ENCODE assay signal across 17 cellular contexts in the genomic region with DNA sequence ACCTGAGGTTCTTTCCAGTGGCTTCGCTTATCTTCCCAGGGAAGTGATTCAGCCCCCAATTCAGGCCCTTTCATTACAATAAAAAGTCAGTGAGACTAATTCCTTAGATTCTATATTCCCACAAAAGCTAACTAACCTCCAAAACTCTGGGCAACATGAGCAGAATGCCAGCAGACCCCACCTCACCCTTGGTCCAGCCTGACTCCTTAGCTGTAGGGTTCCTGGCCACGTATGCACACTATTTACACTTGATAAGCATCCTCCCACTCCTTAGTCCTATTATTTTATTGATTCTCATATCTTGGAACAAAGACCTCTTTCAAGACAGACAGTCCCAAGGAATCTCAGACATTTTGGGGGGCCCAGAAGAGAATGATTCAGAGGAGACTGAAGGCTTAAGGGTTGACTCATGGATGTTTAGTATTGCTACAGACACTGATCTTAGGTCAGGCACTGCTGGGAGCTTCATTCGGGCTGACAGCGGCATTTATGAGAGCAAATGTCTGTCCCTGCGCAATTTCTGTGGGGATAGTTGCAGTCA.
DNase-seq lines count a peak whose midpoint lies in the region; ATAC-seq and TF ChIP-seq lines count a peak whose summit lies in the region.
"Had no signal": no experiment of that assay in that cellular context is flagged by ENCODE, and none has a peak within 500 bp of the region (broad histone marks: within the 10 kb centered on the region; RNA-seq: fewer than 3 reads in every experiment).

No MANE protein-coding gene starts in this region.

- peaks cover 5% of the 10 kb centered on the region; the same call in 1 of the 2 replicates for H4K20me1 ChIP-seq in IMR-90 (ENCODE audit: insufficient read depth, low read length)

- peak overlapping the region; percentile 98 for H2AK5ac ChIP-seq in IMR-90 (ENCODE audit: low read depth, low read length)

- H2BK15ac ChIP-seq in IMR-90 (ENCODE audit: low read depth, low read length): peak overlapping the region; percentile 61; the same call in 2 of the 3 replicates

- ATAC-seq in IMR-90 (ENCODE audit: low read depth) (peak; percentile 86), GM19397 (IDR thresholded peaks at IDR 0.05; ENCODE audit: unreplicated experiment) (no peak)
- ATAC-seq: activated CD8-positive, alpha-beta memory T cell treated with anti-CD3 and anti-CD28 coated beads, Interleukin-2, amount 10 ng/mL, durations not matched to agents 7 days and 5 days; stimulated activated effector memory CD8-positive, alpha-beta T cell treated with anti-CD3 and anti-CD28 coated beads, Interleukin-12 subunit alpha, Interleukin-12 subunit beta, amount 100 ng/mL, for 72 hours had no signal

- peaks cover 34% of the 10 kb centered on the region for H3K4me1 ChIP-seq in IMR-90 (ENCODE audit: control insufficient read depth, insufficient read depth, low read length)

- peak overlapping the region; percentile 99 for H4K91ac ChIP-seq in IMR-90 (ENCODE audit: insufficient read depth, low read depth, low read length)

- H3K9me1 ChIP-seq in IMR-90 (ENCODE audit: insufficient read depth, low read length): peaks cover 33% of the 10 kb centered on the region

- H2BK120ac ChIP-seq in IMR-90 (ENCODE audit: low read depth, low read length): peak overlapping the region; percentile 99

- no peaks in the 10 kb centered on the region for H3K9me3 ChIP-seq in IMR-90 (ENCODE audit: control insufficient read depth, insufficient read depth, low read length)

- CTCF ChIA-PET in IMR-90 (lab: Yijun Ruan, JAX): interaction anchor here (0.7 to 1.1 kb wide), 3 partner anchors 14 to 61 kb away, joined by 3 read pairs; no protein-coding TSS in a partner anchor

- peak overlapping the region; percentile 98 for H4K5ac ChIP-seq in IMR-90 (ENCODE audit: low read depth, low read length)

- H3K27me3 ChIP-seq in IMR-90 (ENCODE audit: control insufficient read depth, insufficient read depth, low read length): no peaks in the 10 kb centered on the region

- H3K23ac ChIP-seq in IMR-90 (ENCODE audit: low read depth, low read length): peak overlapping the region; percentile 97

- peak overlapping the region; percentile 96 for H3K27ac ChIP-seq in IMR-90 (ENCODE audit: insufficient read depth, low read length)

- peaks cover 15 to 51% of the 10 kb centered on the region in 2 experiments for H3K79me1 ChIP-seq in IMR-90 (ENCODE audit: low read depth in 1 of 2, low read length in 2 of 2)

- DNase-seq in AG09309 (ENCODE audit: low read depth) (peak; percentile 79), IMR-90 (peak; percentile 96), astrocyte of the spinal cord (ENCODE audit: low read depth, low spot score) (peak; percentile 78), iris pigment epithelial cell (ENCODE audit: low read depth) (peak; percentile 92), NCI-H1694 (lab: John Stamatoyannopoulos, UW) (no peak), NCI-H1694 treated with DMSO at 0.1 percent for 48 hours (lab: John Stamatoyannopoulos, UW) (no peak), NCI-H82 treated with DMSO at 0.1 percent for 48 hours (lab: John Stamatoyannopoulos, UW; ENCODE audit: unreplicated experiment) (no peak)
- DNase-seq: activated CD8-positive, alpha-beta memory T cell treated with anti-CD3 and anti-CD28 coated beads, Interleukin-2, amount 10 ng/mL, durations not matched to agents 7 days and 5 days; activated naive CD4-positive, alpha-beta T cell treated with anti-CD3 and anti-CD28 coated beads, Interleukin-2, amount 50 U/mL, for 16 hours; dermis blood vessel endothelial cell; left cardiac atrium; naive B cell; NCI-H1105 treated with DMSO at 0.1 percent for 48 hours; NCI-H510A treated with DMSO at 0.1 percent for 48 hours; stimulated activated CD4-positive, alpha-beta T cell treated with anti-CD3 and anti-CD28 coated beads, Interleukin-4, amount 100 ng/mL, for 1 hour had no signal

- intact Hi-C loops in IMR-90 (cut with micrococcal nuclease): loop anchor here (1.0 to 2.0 kb wide), 2 partner anchors 21 to 29 kb away; no protein-coding TSS in a partner anchor

- peak; percentile 2; the same call in 1 of the 2 replicates for TF ChIP-seq RAD21 in IMR-90 (IDR thresholded peaks at IDR 0.05; ENCODE audit: low read length)

- POLR2A ChIA-PET in IMR-90 (lab: Charles Lee; ENCODE audit: unreplicated experiment): interaction anchor here (0.6 kb wide), 1 partner anchor 33 kb away, joined by 3 read pairs; no protein-coding TSS in a partner anchor

- peak overlapping the region; percentile 98 for H2BK20ac ChIP-seq in IMR-90 (ENCODE audit: low read depth, low read length)

- in situ Hi-C loops in IMR-90 (cut with MboI; ENCODE audit: low sequenced_read_pairs): no loop called here
- in situ Hi-C loops in astrocyte of the spinal cord (cut with HindIII; ENCODE audit: low sequenced_read_pairs): no loop called here

- 0% methylated on average over 1 of the region's 5 CpGs; no CpG with 5 or more reads in 1 of the 2 experiments for WGBS in IMR-90 (ENCODE audit: extremely low coverage in 2 of 2, insufficient read length in 1 of 2), 2 experiments

- BruUV-seq in IMR-90 (replicated peaks; lab: Mats Ljungman, UMichigan): no TSS peak

- peak overlapping the region; percentile 81 for H3K9ac ChIP-seq in IMR-90 (ENCODE audit: low read depth, low read length)

- H3K4me3 ChIP-seq in AG09309 (ENCODE audit: control insufficient read depth, low read depth, low read length) (no peak overlapping the region), IMR-90 (ENCODE audit: insufficient read depth, low read depth, low read length) (peak overlapping the region; percentile 50), astrocyte of the spinal cord (ENCODE audit: low read depth, low read length) (no peak overlapping the region)

- peak; percentile 70 for TF ChIP-seq POLR2A in IMR-90 (IDR thresholded peaks at IDR 0.05; ENCODE audit: low read depth, low read length)

- H3K4me2 ChIP-seq in IMR-90 (ENCODE audit: low read depth, low read length): peak overlapping the region; percentile 89

- H2AK9ac ChIP-seq in IMR-90 (replicated peaks; ENCODE audit: low read depth, low read length, poor library complexity): peak overlapping the region; percentile 32

- peak overlapping the region; percentile 98 for H2BK5ac ChIP-seq in IMR-90 (ENCODE audit: low read depth, low read length, poor library complexity, severe bottlenecking)

- H3K18ac ChIP-seq in IMR-90 (ENCODE audit: low read depth, low read length): peak overlapping the region; percentile 99

- peak overlapping the region; percentile 91 for H2AFZ ChIP-seq in IMR-90 (replicated peaks; ENCODE audit: low read length, poor library complexity)

- 0 out of 2 replicates have a peak, but pooled peaks cover 1% of the 10 kb centered on the region for H3K36me3 ChIP-seq in IMR-90 (ENCODE audit: control insufficient read depth, insufficient read depth, low read length)

- TF ChIP-seq CTCF in AG09309 (IDR thresholded peaks at IDR 0.05; ENCODE audit: control insufficient read depth, insufficient read depth, low read depth, low read length, missing control alignments): no peak
- no peak for TF ChIP-seq CTCF in IMR-90 (conservative IDR thresholded peaks at IDR 0.05; ENCODE audit: low read depth, low read length)
- no peak for TF ChIP-seq CTCF in astrocyte of the spinal cord (IDR thresholded peaks at IDR 0.05; ENCODE audit: low read depth, low read length)

- dilution Hi-C loops in IMR-90 (cut with HindIII; ENCODE audit: low sequenced_read_pairs, unreplicated experiment): no loop called here

- peak overlapping the region; percentile 98 for H3K4ac ChIP-seq in IMR-90 (ENCODE audit: low read depth, low read length)

- peak overlapping the region; percentile 92 to 96 for H4K8ac ChIP-seq in IMR-90 (ENCODE audit: low read depth in 2 of 2, low read length in 2 of 2)

- peak overlapping the region; percentile 94 for H3K56ac ChIP-seq in IMR-90 (ENCODE audit: extremely low read depth, insufficient read depth, low read length)

- peak overlapping the region; percentile 92 for H3K14ac ChIP-seq in IMR-90 (replicated peaks; ENCODE audit: low read depth, low read length)

TF ChIP-seq in IMR-90, 13 proteins besides CTCF, POLR2A, EP300 and RAD21:
- TF ChIP-seq BHLHE40 (IDR thresholded peaks at IDR 0.05; ENCODE audit: low read depth, low read length) (0 out of 2 replicates have a peak, but pooled peaks have one; percentile 3), RFX5 (IDR thresholded peaks at IDR 0.05; ENCODE audit: low read depth, low read length) (no peak), MXI1 (IDR thresholded peaks at IDR 0.05; ENCODE audit: borderline replicate concordance, low read depth, low read length) (no peak), MAFK (IDR thresholded peaks at IDR 0.05; ENCODE audit: low read depth, low read length) (peak; percentile 68), MAZ (IDR thresholded peaks at IDR 0.05; ENCODE audit: borderline replicate concordance, low read depth, low read length) (peak; percentile 56; the same call in 1 of the 2 replicates), CHD1 (IDR thresholded peaks at IDR 0.05; ENCODE audit: low read depth, low read length) (no peak), SMC3 (IDR thresholded peaks at IDR 0.05; ENCODE audit: low read depth, low read length) (no peak), NFE2L2 (IDR thresholded peaks at IDR 0.05; ENCODE audit: low read depth, low read length) (no peak), RCOR1 (IDR thresholded peaks at IDR 0.05; ENCODE audit: insufficient replicate concordance, low read length) (no peak), FOS (IDR thresholded peaks at IDR 0.05; ENCODE audit: low read depth, low read length) (peak; percentile 95), CEBPB (IDR thresholded peaks at IDR 0.05; ENCODE audit: low read depth, low read length) (peak; percentile 97)
- TF ChIP-seq, protein P1, sequence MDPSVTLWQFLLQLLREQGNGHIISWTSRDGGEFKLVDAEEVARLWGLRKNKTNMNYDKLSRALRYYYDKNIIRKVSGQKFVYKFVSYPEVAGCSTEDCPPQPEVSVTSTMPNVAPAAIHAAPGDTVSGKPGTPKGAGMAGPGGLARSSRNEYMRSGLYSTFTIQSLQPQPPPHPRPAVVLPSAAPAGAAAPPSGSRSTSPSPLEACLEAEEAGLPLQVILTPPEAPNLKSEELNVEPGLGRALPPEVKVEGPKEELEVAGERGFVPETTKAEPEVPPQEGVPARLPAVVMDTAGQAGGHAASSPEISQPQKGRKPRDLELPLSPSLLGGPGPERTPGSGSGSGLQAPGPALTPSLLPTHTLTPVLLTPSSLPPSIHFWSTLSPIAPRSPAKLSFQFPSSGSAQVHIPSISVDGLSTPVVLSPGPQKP (IDR thresholded peaks at IDR 0.05; ENCODE audit: borderline replicate concordance, low read depth, low read length): no peak
- TF ChIP-seq, protein P2, sequence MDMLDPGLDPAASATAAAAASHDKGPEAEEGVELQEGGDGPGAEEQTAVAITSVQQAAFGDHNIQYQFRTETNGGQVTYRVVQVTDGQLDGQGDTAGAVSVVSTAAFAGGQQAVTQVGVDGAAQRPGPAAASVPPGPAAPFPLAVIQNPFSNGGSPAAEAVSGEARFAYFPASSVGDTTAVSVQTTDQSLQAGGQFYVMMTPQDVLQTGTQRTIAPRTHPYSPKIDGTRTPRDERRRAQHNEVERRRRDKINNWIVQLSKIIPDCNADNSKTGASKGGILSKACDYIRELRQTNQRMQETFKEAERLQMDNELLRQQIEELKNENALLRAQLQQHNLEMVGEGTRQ (IDR thresholded peaks at IDR 0.05; ENCODE audit: low read depth, low read length): no peak

Comparison
In these comparisons a context has a peak if more than half of its experiments do, and no peak if none do; other contexts are left out.
1. DNase-seq: peak in AG09309 (single experiment), IMR-90 (single experiment), astrocyte of the spinal cord (single experiment) and iris pigment epithelial cell (single experiment); none in NCI-H1694 (single experiment), NCI-H1694 treated with DMSO at 0.1 percent for 48 hours (single experiment) and NCI-H82 treated with DMSO at 0.1 percent for 48 hours (single experiment).